19 cellular contexts compared by ENCODE assay signal in the genomic region with DNA sequence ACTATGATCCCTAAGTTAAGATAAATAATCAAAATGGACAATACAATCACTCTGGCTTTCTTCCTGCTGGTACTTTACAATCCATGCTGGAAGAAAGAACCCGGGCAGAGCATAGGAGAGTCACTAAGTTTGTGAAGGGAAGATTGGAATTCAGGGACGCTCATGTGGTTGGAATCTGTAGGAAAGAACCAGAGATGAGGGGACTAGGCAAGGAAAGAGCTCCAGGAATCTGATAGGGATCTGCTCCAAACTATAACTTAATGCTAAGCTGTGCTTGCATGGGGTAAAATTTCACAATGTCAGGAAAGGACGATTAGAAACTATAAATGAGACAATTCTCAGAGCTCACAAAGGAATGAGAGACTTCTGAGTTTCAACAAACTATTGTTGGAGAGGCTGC.
"Had no signal": no experiment of that assay in that cellular context is flagged by ENCODE, and none has a peak within 500 bp of the region (broad histone marks: within the 10 kb centered on the region; RNA-seq: fewer than 3 reads in every experiment).

No MANE protein-coding gene starts in this region.

- H3K9me3 ChIP-seq: gastrocnemius medialis, mucosa of descending colon, prostate gland, right atrium auricular region had no signal

- H3K9ac ChIP-seq: neural progenitor cell had no signal

- H3K4me2 ChIP-seq: neural progenitor cell had no signal

- H3K4me3 ChIP-seq: dorsolateral prefrontal cortex, gastrocnemius medialis, mucosa of descending colon, neural progenitor cell, prostate gland, right atrium auricular region, skin epidermis had no signal

- H3K27me3 ChIP-seq: dorsolateral prefrontal cortex, gastrocnemius medialis, neural progenitor cell, right atrium auricular region had no signal

- H3K4me1 ChIP-seq: gastrocnemius medialis, neural progenitor cell, prostate gland, right atrium auricular region had no signal

- H3K9me3 Mint-ChIP-seq: neural progenitor cell; stimulated activated naive CD8-positive, alpha-beta T cell treated with anti-CD3 and anti-CD28 coated beads, Interleukin-15, Interleukin-2, amounts not matched to agents 100 ng/mL and 50 ng/mL, for 24 hours; type B pancreatic cell had no signal

- DNase-seq: activated B cell treated with CpG ODN at 0.5 μM for 24 hours; activated CD4-positive, alpha-beta T cell treated with anti-CD3 and anti-CD28 coated beads for 48 hours; activated CD8-positive, alpha-beta memory T cell treated with anti-CD3 and anti-CD28 coated beads, Interleukin-2, amount 50 U/mL, for 48 hours; activated effector memory CD4-positive, alpha-beta T cell treated with anti-CD3 and anti-CD28 coated beads, Interleukin-2, amount 50 U/mL, for 16 hours; activated naive CD4-positive, alpha-beta T cell treated with anti-CD3 and anti-CD28 coated beads, Interleukin-2, amount 50 U/mL, for 16 hours; activated T-cell treated with anti-CD3 and anti-CD28 coated beads, Interleukin-2, amount 50 U/mL, for 48 hours; dorsolateral prefrontal cortex; gastrocnemius medialis; head of caudate nucleus; left ventricle myocardium superior; mucosa of descending colon; naive B cell; T-cell had no signal

- H3K4me1 Mint-ChIP-seq: activated B cell treated with CpG ODN at 0.5 μM for 24 hours, naive B cell, T-cell had no signal

- H3K27ac ChIP-seq: dorsolateral prefrontal cortex, gastrocnemius medialis, neural progenitor cell, prostate gland, right atrium auricular region, skin epidermis had no signal

- H3K4me3 Mint-ChIP-seq: activated B cell treated with CpG ODN at 0.5 μM for 24 hours; naive B cell; neural progenitor cell; stimulated activated naive CD8-positive, alpha-beta T cell treated with anti-CD3 and anti-CD28 coated beads, Interleukin-15, Interleukin-2, amounts not matched to agents 100 ng/mL and 50 ng/mL, for 24 hours; T-cell; type B pancreatic cell had no signal

- H3K36me3 ChIP-seq: gastrocnemius medialis, neural progenitor cell, prostate gland, right atrium auricular region had no signal

- H3K27ac Mint-ChIP-seq: activated B cell treated with CpG ODN at 0.5 μM for 24 hours; naive B cell; neural progenitor cell; stimulated activated naive CD8-positive, alpha-beta T cell treated with anti-CD3 and anti-CD28 coated beads, Interleukin-15, Interleukin-2, amounts not matched to agents 100 ng/mL and 50 ng/mL, for 24 hours; T-cell; type B pancreatic cell had no signal

- H3K27me3 Mint-ChIP-seq: activated B cell treated with CpG ODN at 0.5 μM for 24 hours; naive B cell; stimulated activated naive CD8-positive, alpha-beta T cell treated with anti-CD3 and anti-CD28 coated beads, Interleukin-15, Interleukin-2, amounts not matched to agents 100 ng/mL and 50 ng/mL, for 24 hours; type B pancreatic cell had no signal

- H3K36me3 Mint-ChIP-seq: naive B cell, neural progenitor cell, T-cell, type B pancreatic cell had no signal

- H2AFZ ChIP-seq: neural progenitor cell had no signal
